29 cellular contexts compared by ENCODE assay signal in the genomic region with DNA sequence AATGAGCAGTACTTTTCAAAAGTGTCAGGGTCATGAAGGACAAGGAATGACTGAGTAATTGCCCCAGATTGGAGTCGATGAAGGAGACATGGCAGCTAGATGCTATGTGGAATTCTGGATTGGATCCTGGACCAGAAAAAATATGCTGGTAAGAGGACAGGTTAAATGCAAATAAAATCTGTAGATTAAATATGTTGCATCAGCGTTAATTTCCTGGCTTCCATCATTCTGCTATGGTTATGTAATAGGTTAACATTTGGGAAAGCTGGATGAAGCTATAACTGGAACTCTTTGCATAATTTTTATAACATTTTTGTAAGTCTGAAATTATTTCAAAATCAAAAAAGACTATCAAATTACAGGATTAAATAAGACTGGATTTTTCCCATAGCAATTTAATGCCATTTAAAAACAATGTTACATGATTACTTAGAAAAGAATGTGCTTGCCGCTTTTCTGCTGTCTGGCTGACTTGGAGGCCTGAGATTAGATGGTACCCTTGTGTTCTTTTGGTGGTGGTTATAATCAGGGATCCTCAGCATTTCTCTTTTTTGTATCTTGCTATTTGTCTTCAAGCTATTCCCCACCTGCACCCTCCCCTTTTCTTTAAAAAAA.
DNase-seq lines count a peak whose midpoint lies in the region; ATAC-seq and TF ChIP-seq lines count a peak whose summit lies in the region.
"Had no signal": no experiment of that assay in that cellular context is flagged by ENCODE, and none has a peak within 500 bp of the region (broad histone marks: within the 10 kb centered on the region; RNA-seq: fewer than 3 reads in every experiment).

No MANE protein-coding gene starts in this region.

- intact Hi-C loops in posterior vena cava (cut with DNase I), result no loop called here

- H3K4me3 ChIP-seq in astrocyte of the spinal cord (ENCODE audit: low read depth, low read length), result no peak overlapping the region
- H3K4me3 ChIP-seq: dorsolateral prefrontal cortex, ovary, skin epidermis had no signal

- no peak for TF ChIP-seq CTCF in AG09319 (IDR thresholded peaks at IDR 0.05; ENCODE audit: low read depth, low read length)
- no peak for TF ChIP-seq CTCF in HFFc6 (IDR thresholded peaks at IDR 0.05)
- TF ChIP-seq CTCF in astrocyte of the spinal cord (IDR thresholded peaks at IDR 0.05; ENCODE audit: low read depth, low read length), result no peak

- peaks cover 51% of the 10 kb centered on the region for H3K4me1 Mint-ChIP-seq in HFFc6 (ENCODE audit: low read depth)
- H3K4me1 Mint-ChIP-seq: CD14-positive monocyte; central memory CD8-positive, alpha-beta T cell had no signal

- H3K9me3 Mint-ChIP-seq in HFFc6, result no peaks in the 10 kb centered on the region
- H3K9me3 Mint-ChIP-seq: activated CD4-positive, alpha-beta T cell treated with anti-CD3 and anti-CD28 coated beads, Interleukin-2, amount 10 ng/mL, durations not matched to agents 7 days and 5 days; activated naive CD4-positive, alpha-beta T cell treated with anti-CD3 and anti-CD28 coated beads, Interleukin-2, amount 50 U/mL, for 72 hours; central memory CD8-positive, alpha-beta T cell; nephron progenitor cell; stimulated activated naive B cell treated with anti-CD40 and anti-IgM and Interleukin-4, amounts not matched to agents 10 μg/mL and 1 μg/mL and 100 μg/mL, for 72 hours; type B pancreatic cell; WTC11 had no signal

- ATAC-seq in HG02870 (IDR thresholded peaks at IDR 0.05; ENCODE audit: unreplicated experiment), result no peak
- ATAC-seq in HG03280 (IDR thresholded peaks at IDR 0.05; ENCODE audit: unreplicated experiment), result no peak
- ATAC-seq: activated naive CD4-positive, alpha-beta T cell treated with anti-CD3 and anti-CD28 coated beads, Interleukin-2, amount 50 U/mL, for 72 hours; left lobe of liver; stimulated activated naive B cell treated with anti-CD40 and anti-IgM and Interleukin-4, amounts not matched to agents 10 μg/mL and 1 μg/mL and 100 μg/mL, for 72 hours; WTC11 had no signal

- peak overlapping the region; percentile 9; the same call in 1 of the 2 replicates for H3K27ac Mint-ChIP-seq in HFFc6
- H3K27ac Mint-ChIP-seq: activated CD4-positive, alpha-beta T cell treated with anti-CD3 and anti-CD28 coated beads, Interleukin-2, amount 10 ng/mL, durations not matched to agents 7 days and 5 days; activated naive CD4-positive, alpha-beta T cell treated with anti-CD3 and anti-CD28 coated beads, Interleukin-2, amount 50 U/mL, for 72 hours; CD14-positive monocyte; nephron progenitor cell; stimulated activated naive B cell treated with anti-CD40 and anti-IgM and Interleukin-4, amounts not matched to agents 10 μg/mL and 1 μg/mL and 100 μg/mL, for 72 hours; type B pancreatic cell had no signal

- no peak overlapping the region for H3K4me3 Mint-ChIP-seq in HFFc6
- H3K4me3 Mint-ChIP-seq: activated CD4-positive, alpha-beta T cell treated with anti-CD3 and anti-CD28 coated beads, Interleukin-2, amount 10 ng/mL, durations not matched to agents 7 days and 5 days; CD14-positive monocyte; central memory CD8-positive, alpha-beta T cell; nephron progenitor cell; stimulated activated naive B cell treated with anti-CD40 and anti-IgM and Interleukin-4, amounts not matched to agents 10 μg/mL and 1 μg/mL and 100 μg/mL, for 72 hours; type B pancreatic cell; WTC11 had no signal

- H3K27me3 Mint-ChIP-seq in HFFc6 (ENCODE audit: insufficient read depth), result no peaks in the 10 kb centered on the region
- H3K27me3 Mint-ChIP-seq: activated CD4-positive, alpha-beta T cell treated with anti-CD3 and anti-CD28 coated beads, Interleukin-2, amount 10 ng/mL, durations not matched to agents 7 days and 5 days; central memory CD8-positive, alpha-beta T cell; stimulated activated naive B cell treated with anti-CD40 and anti-IgM and Interleukin-4, amounts not matched to agents 10 μg/mL and 1 μg/mL and 100 μg/mL, for 72 hours; type B pancreatic cell had no signal

- in situ Hi-C loops in astrocyte of the spinal cord (cut with HindIII; ENCODE audit: low sequenced_read_pairs), result no loop called here

- peaks cover 32% of the 10 kb centered on the region for H3K36me3 Mint-ChIP-seq in HFFc6 (ENCODE audit: low read depth)

- DNase-seq in AG09319 (ENCODE audit: extremely low read depth, low read depth) (peak; percentile 28), HFFc6 (peak; percentile 34), astrocyte of the spinal cord (ENCODE audit: low read depth, low spot score) (peak; percentile 20), fibroblast of peridontal ligament (ENCODE audit: extremely low read depth) (peak; percentile 66), posterior vena cava (ENCODE audit: low spot score) (no peak), AML-193 (lab: John Stamatoyannopoulos, UW) (no peak)
- DNase-seq: activated CD4-positive, alpha-beta T cell treated with anti-CD3 and anti-CD28 coated beads, Interleukin-2, amount 10 ng/mL, durations not matched to agents 7 days and 5 days; activated effector memory CD4-positive, alpha-beta T cell treated with Interleukin-2 at 50 U/mL for 16 hours; anterior cingulate cortex; Caco-2; DMS53; dorsolateral prefrontal cortex; H7; NCI-H1092; NCI-H1694 treated with DMSO at 0.1 percent for 48 hours; NCI-H446 treated with DMSO at 0.1 percent for 48 hours; nephron progenitor cell; ovary; stimulated activated naive B cell treated with anti-CD40 and anti-IgM and Interleukin-4, amounts not matched to agents 10 μg/mL and 1 μg/mL and 100 μg/mL, for 72 hours; T-helper 1 cell had no signal

Comparison
In these comparisons a context has a peak if more than half of its experiments do, and no peak if none do; other contexts are left out.
1. DNase-seq: peak in AG09319 (single experiment), HFFc6 (single experiment), astrocyte of the spinal cord (single experiment) and fibroblast of peridontal ligament (single experiment); none in posterior vena cava (single experiment) and AML-193 (0 of 2).